In genomic region chr12:82209533-82209932, GRCh38 we compare ENCODE assay signal across 21 cellular contexts.
"Had no signal": no experiment of that assay in that cellular context is flagged by ENCODE, and none has a peak within 500 bp of the region (broad histone marks: within the 10 kb centered on the region; RNA-seq: fewer than 3 reads in every experiment).

No MANE protein-coding gene starts in this region.

- H3K4me2 ChIP-seq: hepatocyte had no signal

- H3K79me2 ChIP-seq: hepatocyte had no signal

- H3K36me3 ChIP-seq: esophagus muscularis mucosa, gastroesophageal sphincter, heart left ventricle, left lung had no signal

- H3K4me3 ChIP-seq: coronary artery, dorsolateral prefrontal cortex, esophagus muscularis mucosa, gastroesophageal sphincter, heart left ventricle, hepatocyte, left lung, lung had no signal

- DNase-seq: dermis blood vessel endothelial cell; dorsolateral prefrontal cortex; effector CD4-positive, alpha-beta T cell; effector memory CD4-positive, alpha-beta T cell; foreskin keratinocyte; heart left ventricle; hypothalamus; immature natural killer cell; islet precursor cell; kidney; kidney glomerular epithelial cell; left ventricle myocardium superior; mammary epithelial cell; mesendoderm; midbrain had no signal

- H3K4me1 ChIP-seq: esophagus muscularis mucosa, foreskin keratinocyte, gastroesophageal sphincter, heart left ventricle, left lung had no signal

- H2AFZ ChIP-seq: hepatocyte had no signal

- H3K27me3 ChIP-seq: dorsolateral prefrontal cortex, esophagus muscularis mucosa, foreskin keratinocyte, gastroesophageal sphincter, heart left ventricle, hepatocyte, left lung had no signal

- ATAC-seq: foreskin keratinocyte, gastroesophageal sphincter, heart left ventricle, left lung, left ventricle myocardium superior had no signal

- H3K27ac ChIP-seq: coronary artery, dorsolateral prefrontal cortex, esophagus muscularis mucosa, foreskin keratinocyte, gastroesophageal sphincter, heart left ventricle, hepatocyte, left lung had no signal
